In genomic region chr1:226995966-226996332, GRCh38 we compare ENCODE assay signal across 11 cellular contexts. TPM values are rescaled to one million over a fixed set of nuclear protein-coding genes. Genes with fewer than 3 reads are reported as not detected.
DNase-seq lines count a peak whose midpoint lies in the region; ATAC-seq and TF ChIP-seq lines count a peak whose summit lies in the region.
"Had no signal": no experiment of that assay in that cellular context is flagged by ENCODE, and none has a peak within 500 bp of the region (broad histone marks: within the 10 kb centered on the region; RNA-seq: fewer than 3 reads in every experiment).

No MANE protein-coding gene starts in this region.

- no peak overlapping the region for H3K4me2 ChIP-seq in osteoblast (ENCODE audit: insufficient read depth, low read length)

- H3K79me2 ChIP-seq in osteoblast (ENCODE audit: insufficient read depth, low read length), result no peaks in the 10 kb centered on the region

- H3K36me3 ChIP-seq in aorta (ENCODE audit: control insufficient read depth in 1 of 2, insufficient read depth in 2 of 2, low read length in 1 of 2) (peaks cover 0 to 2% of the 10 kb centered on the region in 2 donors), osteoblast (ENCODE audit: insufficient read depth, low read length) (peaks cover 14% of the 10 kb centered on the region)

- no peak for TF ChIP-seq CTCF in osteoblast (IDR thresholded peaks at IDR 0.05; ENCODE audit: extremely low read depth, low read depth, low read length)

- 91% methylated on average over 5 of the region's 5 CpGs for WGBS in aorta, 2 donors

- ATAC-seq in GM18511 (IDR thresholded peaks at IDR 0.05; ENCODE audit: unreplicated experiment) (peak; percentile 76), GM21360 (IDR thresholded peaks at IDR 0.05; ENCODE audit: unreplicated experiment) (peak; percentile 61), HG02885 (IDR thresholded peaks at IDR 0.05; ENCODE audit: poor library complexity, unreplicated experiment) (peak; percentile 63), HG03565 (IDR thresholded peaks at IDR 0.05; ENCODE audit: unreplicated experiment) (peak; percentile 42), aorta (ENCODE audit: low FRiP score) (no peak)
- ATAC-seq: PC-3 had no signal

- H3K4me1 ChIP-seq in aorta (ENCODE audit: control insufficient read depth in 1 of 2, insufficient read depth in 2 of 2, low read length in 2 of 2), result no peaks in the 10 kb centered on the region
- no peaks in the 10 kb centered on the region for H3K4me1 ChIP-seq in osteoblast (ENCODE audit: insufficient read depth, low read length)

- intact Hi-C loops in aorta (cut with DNase I), result no loop called here

- DNase-seq in AML-193 (lab: John Stamatoyannopoulos, UW) (no peak), aorta (no peak), osteoblast (ENCODE audit: insufficient read length, low spot score, missing footprints) (no peak)
- DNase-seq in stimulated activated CD4-positive, alpha-beta T cell treated with anti-CD3 and anti-CD28 coated beads, Interleukin-1b, Interleukin-23, amount 100 ng/mL, for 48 hours, result no peak
- DNase-seq: CD4-positive, alpha-beta T cell; NCI-H1417 treated with DMSO at 0.1 percent for 48 hours; PC-3 had no signal

- H3K4me3 ChIP-seq in aorta (ENCODE audit: low read length in 2 of 2), result no peak overlapping the region
- no peak overlapping the region for H3K4me3 ChIP-seq in osteoblast (ENCODE audit: insufficient read depth, low read length)

- H3K27me3 ChIP-seq in aorta (ENCODE audit: control insufficient read depth in 1 of 2, insufficient read depth in 2 of 2, low read length in 1 of 2), result no peaks in the 10 kb centered on the region
- H3K27me3 ChIP-seq in osteoblast (ENCODE audit: insufficient read depth, low read length), result no peaks in the 10 kb centered on the region

- H3K27ac ChIP-seq in aorta (ENCODE audit: low read depth in 1 of 2, low read length in 2 of 2) (no peak overlapping the region), osteoblast (ENCODE audit: low read depth, low read length) (no peak overlapping the region)

- no peak overlapping the region for H2AFZ ChIP-seq in osteoblast (ENCODE audit: low read length)

- no peaks in the 10 kb centered on the region for H4K20me1 ChIP-seq in osteoblast (ENCODE audit: insufficient read depth, low read length)

- H3K9me3 ChIP-seq in aorta (ENCODE audit: control insufficient read depth, low read length) (no peaks in the 10 kb centered on the region), osteoblast (ENCODE audit: low read depth, low read length) (no peaks in the 10 kb centered on the region)

RNA-seq across cellular contexts. Expression of gene COQ8A, which starts 55.9 kb away (rescaled TPM):
- total RNA-seq in aorta (10 to 100 TPM; 13.9 to 27.3 TPM), osteoblast (14.1 and 16.2 TPM in 2 replicates)
- polyA plus RNA-seq in aorta, result 10 to 100 TPM; 11.4 to 37.5 TPM
